Comparison of ENCODE assay signal across 23 cellular contexts in the genomic region with DNA sequence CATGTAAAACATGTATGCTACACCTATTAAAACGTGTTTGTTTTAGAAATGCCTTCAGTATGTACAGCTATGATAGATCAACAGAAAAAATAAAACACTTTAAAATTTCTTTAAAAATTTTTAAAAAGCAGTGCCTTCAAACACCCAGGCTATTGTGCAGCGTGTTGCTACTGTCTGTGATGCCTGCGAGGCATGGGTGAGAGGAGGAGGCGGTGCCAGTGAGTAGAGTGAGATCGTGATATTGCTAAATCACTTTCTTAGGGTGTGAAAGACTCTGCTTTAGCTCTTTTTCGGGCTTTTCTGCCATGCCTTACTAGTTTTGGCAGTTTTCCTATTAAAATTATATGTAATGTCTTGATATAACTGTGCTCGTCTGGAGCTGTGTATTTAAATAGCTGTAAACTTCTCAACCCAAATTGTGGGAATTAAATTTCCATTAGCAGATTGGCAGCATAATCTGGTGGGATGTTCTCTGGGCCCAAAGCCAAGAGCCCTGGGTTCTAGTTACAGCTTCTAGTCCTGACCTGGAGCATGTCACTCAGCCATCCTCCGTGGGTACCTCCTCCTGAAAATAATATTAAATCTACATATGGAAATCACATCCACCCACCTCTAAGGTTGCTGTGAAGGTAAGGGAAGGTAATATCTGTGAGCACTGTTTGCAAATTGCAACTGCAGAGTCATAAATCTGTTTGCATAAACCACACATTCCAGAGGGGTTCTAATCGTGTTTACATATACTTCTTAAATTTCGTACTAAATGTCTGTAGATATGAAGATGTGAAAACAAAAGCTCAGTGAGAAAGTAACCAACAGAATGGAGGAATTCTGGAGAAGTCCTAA.
DNase-seq lines count a peak whose midpoint lies in the region; ATAC-seq, FAIRE-seq and TF ChIP-seq lines count a peak whose summit lies in the region.
"Had no signal": no experiment of that assay in that cellular context is flagged by ENCODE, and none has a peak within 500 bp of the region (broad histone marks: within the 10 kb centered on the region; RNA-seq: fewer than 3 reads in every experiment).

No MANE protein-coding gene starts in this region.

- H3K36me3 Mint-ChIP-seq in osteocyte (ENCODE audit: unreplicated experiment): peaks cover 1% of the 10 kb centered on the region
- H3K36me3 Mint-ChIP-seq: natural killer cell treated with Interleukin-12 subunit alpha and Interleukin-12 subunit beta and Interleukin-15 and Interleukin-18, amount 100 ng/mL, for 72 hours had no signal

- H3K56ac ChIP-seq in IMR-90 (ENCODE audit: extremely low read depth, insufficient read depth, low read length): no peak overlapping the region

- TF ChIP-seq RAD21 in IMR-90 (IDR thresholded peaks at IDR 0.05; ENCODE audit: low read length): no peak

- no peak overlapping the region for H2BK20ac ChIP-seq in IMR-90 (ENCODE audit: low read depth, low read length)

- H3K4me3 ChIP-seq in IMR-90 (ENCODE audit: insufficient read depth, low read depth, low read length): no peak overlapping the region
- no peak overlapping the region for H3K4me3 ChIP-seq in bronchial epithelial cell (ENCODE audit: low read depth, low read length)
- no peak overlapping the region for H3K4me3 ChIP-seq in BE2C (ENCODE audit: low read depth, low read length)
- H3K4me3 ChIP-seq: body of pancreas, pancreas, right lobe of liver had no signal

- no peak overlapping the region; the same call in 1 of the 2 replicates for H3K23ac ChIP-seq in IMR-90 (ENCODE audit: low read depth, low read length)

- 0 out of 2 replicates have a peak overlapping the region, but pooled peaks have one; percentile 7 for H2BK120ac ChIP-seq in IMR-90 (ENCODE audit: low read depth, low read length)

- no peaks in the 10 kb centered on the region for H3K9me3 Mint-ChIP-seq in osteocyte (ENCODE audit: unreplicated experiment)
- H3K9me3 Mint-ChIP-seq: CD8-positive, alpha-beta T cell; natural killer cell treated with Interleukin-12 subunit alpha and Interleukin-12 subunit beta and Interleukin-15 and Interleukin-18, amount 100 ng/mL, for 72 hours; T-helper 2 cell treated with Interferon-gamma antibody and Interleukin-4, amounts not matched to agents 5 μg/mL and 100 μg/mL, for 36 hours had no signal

- no peak overlapping the region for H3K14ac ChIP-seq in IMR-90 (replicated peaks; ENCODE audit: low read depth, low read length)

- H3K9ac ChIP-seq in IMR-90 (ENCODE audit: low read depth, low read length): no peak overlapping the region

- DNase-seq in ELR (ENCODE audit: low read depth): peak; percentile 16
- peak; percentile 66 for DNase-seq in IMR-90
- DNase-seq in bronchial epithelial cell (ENCODE audit: low read depth): peak; percentile 85
- DNase-seq in osteocyte (ENCODE audit: extremely low spot score, unreplicated experiment): peak; percentile 15
- no peak for DNase-seq in BE2C
- no peak for DNase-seq in NCI-H128 (lab: John Stamatoyannopoulos, UW; ENCODE audit: unreplicated experiment)
- DNase-seq: activated CD4-positive, alpha-beta T cell treated with anti-CD3 and anti-CD28 coated beads, Interleukin-2, amount 50 U/mL, for 4 hours; body of pancreas; CD8-positive, alpha-beta T cell; cortex of kidney; Karpas-422; left ventricle myocardium superior; midbrain; NCI-H1048; NCI-H187 treated with DMSO at 0.1 percent for 48 hours; NCI-H2227 treated with DMSO at 0.1 percent for 48 hours; pancreas; right lobe of liver had no signal

- H3K4me2 ChIP-seq in IMR-90 (ENCODE audit: low read depth, low read length): peak overlapping the region; percentile 73

- no peak for TF ChIP-seq POLR2A in IMR-90 (IDR thresholded peaks at IDR 0.05; ENCODE audit: low read depth, low read length)

- peak overlapping the region; percentile 56 for H3K18ac ChIP-seq in IMR-90 (ENCODE audit: low read depth, low read length)

- H3K27ac Mint-ChIP-seq in osteocyte (ENCODE audit: unreplicated experiment): peak overlapping the region; percentile 63
- H3K27ac Mint-ChIP-seq: CD8-positive, alpha-beta T cell; natural killer cell treated with Interleukin-12 subunit alpha and Interleukin-12 subunit beta and Interleukin-15 and Interleukin-18, amount 100 ng/mL, for 72 hours; T-helper 2 cell treated with Interferon-gamma antibody and Interleukin-4, amounts not matched to agents 5 μg/mL and 100 μg/mL, for 36 hours had no signal

- no peak overlapping the region for H4K91ac ChIP-seq in IMR-90 (ENCODE audit: insufficient read depth, low read depth, low read length)

- ATAC-seq in IMR-90 (ENCODE audit: low read depth) (peak; percentile 28), GM18909 (IDR thresholded peaks at IDR 0.05; ENCODE audit: poor library complexity, unreplicated experiment) (no peak)
- ATAC-seq: body of pancreas; CD8-positive, alpha-beta T cell; left ventricle myocardium superior; natural killer cell treated with Interleukin-12 subunit alpha and Interleukin-12 subunit beta and Interleukin-15 and Interleukin-18, amount 100 ng/mL, for 72 hours; pancreas; right lobe of liver had no signal

- no peak overlapping the region for H2AFZ ChIP-seq in IMR-90 (replicated peaks; ENCODE audit: low read length, poor library complexity)

- peak overlapping the region; percentile 39; the same call in 1 of the 2 replicates for H3K27ac ChIP-seq in IMR-90 (ENCODE audit: insufficient read depth, low read length)
- H3K27ac ChIP-seq: body of pancreas, pancreas, right lobe of liver had no signal

- peak overlapping the region in 1 of 2 experiments; percentile 22; a peak in 1 of 4 replicates for H4K8ac ChIP-seq in IMR-90 (ENCODE audit: low read depth in 2 of 2, low read length in 2 of 2)

- peaks cover 7% of the 10 kb centered on the region; the same call in 1 of the 2 replicates for H3K9me1 ChIP-seq in IMR-90 (ENCODE audit: insufficient read depth, low read length)

- H3K36me3 ChIP-seq in IMR-90 (ENCODE audit: control insufficient read depth, insufficient read depth, low read length) (no peaks in the 10 kb centered on the region), bronchial epithelial cell (ENCODE audit: control insufficient read depth, insufficient read depth, low read length) (no peaks in the 10 kb centered on the region), BE2C (no peaks in the 10 kb centered on the region)
- H3K36me3 ChIP-seq: pancreas, right lobe of liver had no signal

- peaks cover 27 to 67% of the 10 kb centered on the region in 2 experiments for H3K79me1 ChIP-seq in IMR-90 (ENCODE audit: low read depth in 1 of 2, low read length in 2 of 2)

- H4K5ac ChIP-seq in IMR-90 (ENCODE audit: low read depth, low read length): no peak overlapping the region

- no peaks in the 10 kb centered on the region for H3K27me3 Mint-ChIP-seq in osteocyte (ENCODE audit: unreplicated experiment)
- H3K27me3 Mint-ChIP-seq: natural killer cell treated with Interleukin-12 subunit alpha and Interleukin-12 subunit beta and Interleukin-15 and Interleukin-18, amount 100 ng/mL, for 72 hours had no signal

- intact Hi-C loops in IMR-90 (cut with micrococcal nuclease): no loop called here

- H3K4ac ChIP-seq in IMR-90 (ENCODE audit: low read depth, low read length): peak overlapping the region; percentile 19; the same call in 1 of the 2 replicates

- peaks cover 15% of the 10 kb centered on the region for H3K4me1 ChIP-seq in IMR-90 (ENCODE audit: control insufficient read depth, insufficient read depth, low read length)
- no peaks in the 10 kb centered on the region for H3K4me1 ChIP-seq in BE2C
- H3K4me1 ChIP-seq: body of pancreas, pancreas, right lobe of liver had no signal

- no peak for FAIRE-seq in bronchial epithelial cell (lab: Jason Lieb, UNC)
- FAIRE-seq: pancreas, RCC 7860, urothelium cell line had no signal

- WGBS in IMR-90 (ENCODE audit: extremely low coverage in 2 of 2, insufficient read length in 1 of 2), 2 experiments: no CpG with 5 or more reads among the region's 10 CpGs

- CTCF ChIA-PET in IMR-90 (lab: Yijun Ruan, JAX): interaction anchor here (0.9 kb wide), 1 partner anchor 310 kb away, joined by 8 read pairs; no protein-coding TSS in a partner anchor

- no TSS peak for BruUV-seq in IMR-90 (replicated peaks; lab: Mats Ljungman, UMichigan)

- H2AK5ac ChIP-seq in IMR-90 (ENCODE audit: low read depth, low read length): peak overlapping the region; percentile 55; the same call in 1 of the 2 replicates

- POLR2A ChIA-PET in IMR-90 (lab: Charles Lee; ENCODE audit: unreplicated experiment): no interaction called here

- no peak overlapping the region for H2AK9ac ChIP-seq in IMR-90 (replicated peaks; ENCODE audit: low read depth, low read length, poor library complexity)

- no peak overlapping the region for H2BK5ac ChIP-seq in IMR-90 (ENCODE audit: low read depth, low read length, poor library complexity, severe bottlenecking)

- H3K4me1 Mint-ChIP-seq in osteocyte (ENCODE audit: unreplicated experiment): peaks cover 44% of the 10 kb centered on the region

- no peak overlapping the region for H2BK15ac ChIP-seq in IMR-90 (ENCODE audit: low read depth, low read length)

- H3K27me3 ChIP-seq in IMR-90 (ENCODE audit: control insufficient read depth, insufficient read depth, low read length) (no peaks in the 10 kb centered on the region), bronchial epithelial cell (ENCODE audit: control insufficient read depth, insufficient read depth, low read length) (no peaks in the 10 kb centered on the region), BE2C (no peaks in the 10 kb centered on the region)
- H3K27me3 ChIP-seq: body of pancreas, pancreas, right lobe of liver had no signal

- H3K4me3 Mint-ChIP-seq in osteocyte (ENCODE audit: unreplicated experiment): no peak overlapping the region
- H3K4me3 Mint-ChIP-seq: CD8-positive, alpha-beta T cell; natural killer cell treated with Interleukin-12 subunit alpha and Interleukin-12 subunit beta and Interleukin-15 and Interleukin-18, amount 100 ng/mL, for 72 hours; T-helper 2 cell treated with Interferon-gamma antibody and Interleukin-4, amounts not matched to agents 5 μg/mL and 100 μg/mL, for 36 hours had no signal

- TF ChIP-seq CTCF in IMR-90 (conservative IDR thresholded peaks at IDR 0.05; ENCODE audit: low read depth, low read length) (no peak), bronchial epithelial cell (IDR thresholded peaks at IDR 0.05; ENCODE audit: insufficient read depth, low read length, severe bottlenecking) (no peak), osteocyte (IDR thresholded peaks at IDR 0.05) (no peak), BE2C (IDR thresholded peaks at IDR 0.05; ENCODE audit: low read depth, low read length) (no peak)

- H3K9me3 ChIP-seq in IMR-90 (ENCODE audit: control insufficient read depth, insufficient read depth, low read length) (no peaks in the 10 kb centered on the region), BE2C (no peaks in the 10 kb centered on the region)
- H3K9me3 ChIP-seq: body of pancreas, pancreas, right lobe of liver had no signal

- in situ Hi-C loops in IMR-90 (cut with MboI; ENCODE audit: low sequenced_read_pairs): no loop called here

- dilution Hi-C loops in IMR-90 (cut with HindIII; ENCODE audit: low sequenced_read_pairs, unreplicated experiment): no loop called here

- peaks cover 8% of the 10 kb centered on the region; the same call in 1 of the 2 replicates for H4K20me1 ChIP-seq in IMR-90 (ENCODE audit: insufficient read depth, low read length)

TF ChIP-seq in IMR-90, 13 proteins besides CTCF, POLR2A, EP300 and RAD21:
- no peak for TF ChIP-seq SMC3 (IDR thresholded peaks at IDR 0.05; ENCODE audit: low read depth, low read length)
- TF ChIP-seq NFE2L2 (IDR thresholded peaks at IDR 0.05; ENCODE audit: low read depth, low read length): 0 out of 2 replicates have a peak, but pooled peaks have one; percentile 6

Comparison
In these comparisons a context has a peak if more than half of its experiments do, and no peak if none do; other contexts are left out.
1. DNase-seq: peak in ELR (single experiment), IMR-90 (single experiment), bronchial epithelial cell (single experiment) and osteocyte (single experiment); none in BE2C (single experiment) and NCI-H128 (single experiment).